Comparison of ENCODE assay signal across 22 cellular contexts in genomic region chr20:55094353-55094861, GRCh38.
"Had no signal": no experiment of that assay in that cellular context is flagged by ENCODE, and none has a peak within 500 bp of the region (broad histone marks: within the 10 kb centered on the region; RNA-seq: fewer than 3 reads in every experiment).

No MANE protein-coding gene starts in this region.

- H3K27me3 ChIP-seq: brain microvascular endothelial cell, colonic mucosa, stomach had no signal

- ATAC-seq: activated T-cell treated with anti-CD3 and anti-CD28 coated beads, Interleukin-2, amount 50 U/mL, for 72 hours; T-cell had no signal

- H3K27ac ChIP-seq: brain microvascular endothelial cell, colonic mucosa, left ventricle myocardium inferior, prostate gland, stomach, thoracic aorta, VCaP had no signal

- H3K4me3 Mint-ChIP-seq: activated T-cell treated with anti-CD3 and anti-CD28 coated beads, Interleukin-2, amount 50 U/mL, for 72 hours; central memory CD8-positive, alpha-beta T cell; T-cell had no signal

- H3K4me1 ChIP-seq: colonic mucosa, prostate gland had no signal

- H3K4me1 Mint-ChIP-seq: central memory CD8-positive, alpha-beta T cell; T-cell had no signal

- H3K36me3 ChIP-seq: brain microvascular endothelial cell, colonic mucosa, left ventricle myocardium inferior, prostate gland, stomach, thoracic aorta had no signal

- H3K27ac Mint-ChIP-seq: activated T-cell treated with anti-CD3 and anti-CD28 coated beads, Interleukin-2, amount 50 U/mL, for 72 hours; T-cell had no signal

- H3K27me3 Mint-ChIP-seq: central memory CD8-positive, alpha-beta T cell; T-cell had no signal

- H3K9me3 ChIP-seq: colonic mucosa, prostate gland, thoracic aorta had no signal

- H3K4me2 ChIP-seq: smooth muscle cell had no signal

- DNase-seq: activated CD4-positive, alpha-beta T cell treated with anti-CD3 and anti-CD28 coated beads, Interleukin-2, amount 50 U/mL, for 1 hour; activated CD4-positive, CD25-positive, alpha-beta regulatory T cell treated with anti-CD3 and anti-CD28 coated beads, Interleukin-2, amount 50 U/mL, for 72 hours; activated effector memory CD4-positive, alpha-beta T cell treated with anti-CD3 and anti-CD28 coated beads, Interleukin-2, amount 50 U/mL, for 16 hours; activated naive CD4-positive, alpha-beta T cell treated with anti-CD3 and anti-CD28 coated beads, Interleukin-2, amount 50 U/mL, for 16 hours; activated T-cell treated with anti-CD3 and anti-CD28 coated beads, Interleukin-2, amount 50 U/mL, for 72 hours; aorta; brain microvascular endothelial cell; colonic mucosa; head of caudate nucleus; left ventricle myocardium inferior; mammary epithelial cell; midbrain; right cardiac atrium; stimulated activated CD4-positive, alpha-beta T cell treated with anti-CD3 and anti-CD28 coated beads, Interleukin-4, amount 100 ng/mL, for 1 hour; stomach; T-cell; T-helper 9 cell had no signal

- H3K36me3 Mint-ChIP-seq: T-cell had no signal

- H3K4me3 ChIP-seq: colonic mucosa, left ventricle myocardium inferior, prostate gland, smooth muscle cell, stomach, thoracic aorta had no signal
